24 cellular contexts compared by ENCODE assay signal in genomic region chr3:112900088-112900487, GRCh38. TPM values are rescaled to one million over a fixed set of nuclear protein-coding genes. Genes with fewer than 3 reads are reported as not detected.
"Had no signal": no experiment of that assay in that cellular context is flagged by ENCODE, and none has a peak within 500 bp of the region (broad histone marks: within the 10 kb centered on the region; RNA-seq: fewer than 3 reads in every experiment).

No MANE protein-coding gene starts in this region.

- H3K9me3 ChIP-seq: prostate gland, transverse colon had no signal

- H3K27ac ChIP-seq: heart right ventricle, lower lobe of right lung, prostate gland, right atrium auricular region, suprapubic skin, transverse colon, uterus, WERI-Rb-1 had no signal

- H3K36me3 Mint-ChIP-seq: activated naive CD4-positive, alpha-beta T cell treated with anti-CD3 and anti-CD28 coated beads, Interleukin-2, amount 50 U/mL, for 24 hours had no signal

- ATAC-seq: activated T-cell treated with anti-CD3 and anti-CD28 coated beads, Interleukin-2, amount 50 U/mL, for 72 hours had no signal

- H3K4me1 Mint-ChIP-seq: activated naive CD4-positive, alpha-beta T cell treated with anti-CD3 and anti-CD28 coated beads, Interleukin-2, amount 50 U/mL, for 24 hours; neural crest cell had no signal

- H3K4me3 ChIP-seq: heart right ventricle, lower lobe of right lung, prostate gland, right atrium auricular region, suprapubic skin, transverse colon, uterus had no signal

- H3K4me1 ChIP-seq: lower lobe of right lung, prostate gland, right atrium auricular region, suprapubic skin, transverse colon, uterus had no signal

- H3K27me3 ChIP-seq: heart right ventricle, right atrium auricular region, suprapubic skin, transverse colon, uterus had no signal

- H3K27ac Mint-ChIP-seq: activated naive CD4-positive, alpha-beta T cell treated with anti-CD3 and anti-CD28 coated beads, Interleukin-2, amount 50 U/mL, for 24 hours; activated T-cell treated with anti-CD3 and anti-CD28 coated beads, Interleukin-2, amount 50 U/mL, for 72 hours; stimulated activated naive CD8-positive, alpha-beta T cell treated with anti-CD3 and anti-CD28 coated beads, Interleukin-15, Interleukin-2, amounts not matched to agents 100 ng/mL and 50 ng/mL, for 24 hours had no signal

- H3K36me3 ChIP-seq: heart right ventricle, lower lobe of right lung, prostate gland, right atrium auricular region, suprapubic skin, transverse colon, uterus, WERI-Rb-1 had no signal

- H3K4me3 Mint-ChIP-seq: activated naive CD4-positive, alpha-beta T cell treated with anti-CD3 and anti-CD28 coated beads, Interleukin-2, amount 50 U/mL, for 24 hours; activated T-cell treated with anti-CD3 and anti-CD28 coated beads, Interleukin-2, amount 50 U/mL, for 72 hours; naive B cell; neural crest cell; stimulated activated naive CD8-positive, alpha-beta T cell treated with anti-CD3 and anti-CD28 coated beads, Interleukin-15, Interleukin-2, amounts not matched to agents 100 ng/mL and 50 ng/mL, for 24 hours had no signal

- H3K27me3 Mint-ChIP-seq: activated naive CD4-positive, alpha-beta T cell treated with anti-CD3 and anti-CD28 coated beads, Interleukin-2, amount 50 U/mL, for 24 hours; naive B cell; stimulated activated naive CD8-positive, alpha-beta T cell treated with anti-CD3 and anti-CD28 coated beads, Interleukin-15, Interleukin-2, amounts not matched to agents 100 ng/mL and 50 ng/mL, for 24 hours had no signal

- DNase-seq: activated CD4-positive, alpha-beta T cell treated with anti-CD3 and anti-CD28 coated beads for 1 hour; activated CD4-positive, alpha-beta T cell treated with anti-CD3 and anti-CD28 coated beads, Interleukin-2, amount 50 U/mL, for 4 hours; activated effector memory CD4-positive, alpha-beta T cell treated with anti-CD3 and anti-CD28 coated beads, Interleukin-2, amount 50 U/mL, for 16 hours; activated T-cell treated with anti-CD3 and anti-CD28 coated beads, Interleukin-2, amount 50 U/mL, for 72 hours; caudate nucleus; left cardiac atrium; lower lobe of right lung; naive B cell; transverse colon; uterus; WERI-Rb-1 had no signal

RNA-seq across cellular contexts. Expression of gene CD200R1L, which starts 53.4 kb away (rescaled TPM):
- total RNA-seq: activated CD8-positive, alpha-beta memory T cell treated with anti-CD3 and anti-CD28 coated beads for 36 hours; activated T-cell treated with anti-CD3 and anti-CD28 coated beads, Interleukin-2, amount 50 U/mL, for 72 hours; epithelial cell of proximal tubule; heart right ventricle; left cardiac atrium; lower lobe of right lung; mononuclear cell; neural crest cell; osteocyte; prostate gland; right atrium auricular region; skeletal muscle tissue; suprapubic skin; T-helper 2 cell treated with Interferon-gamma antibody and Interleukin-4, amounts not matched to agents 100 ng/mL and 5 ng/mL, for 36 hours; transverse colon; uterus had no signal
- polyA plus RNA-seq: heart right ventricle had no signal
